ENCODE assay signal across 2 cellular contexts in genomic region chr3:15263926-15264325, GRCh38.
TF ChIP-seq lines count a peak whose summit lies in the region.

No MANE protein-coding gene starts in this region.

TF ChIP-seq in GM23338, 12 proteins besides CTCF, POLR2A, EP300 and RAD21:
- TF ChIP-seq EZH2 (IDR thresholded peaks at IDR 0.05; ENCODE audit: low read depth, unreplicated experiment) (no peak), POLR2AphosphoS5 (IDR thresholded peaks at IDR 0.05; ENCODE audit: low read depth) (no peak), ZNF331 (CRISPR knock-in tag; IDR thresholded peaks at IDR 0.05; ENCODE audit: low read depth) (no peak), NANOG (IDR thresholded peaks at IDR 0.05; ENCODE audit: borderline replicate concordance) (no peak), EZH2phosphoT487 (IDR thresholded peaks at IDR 0.05; ENCODE audit: unreplicated experiment) (no peak), ZNF114 (CRISPR knock-in tag; IDR thresholded peaks at IDR 0.05) (no peak)
- TF ChIP-seq, protein P1, sequence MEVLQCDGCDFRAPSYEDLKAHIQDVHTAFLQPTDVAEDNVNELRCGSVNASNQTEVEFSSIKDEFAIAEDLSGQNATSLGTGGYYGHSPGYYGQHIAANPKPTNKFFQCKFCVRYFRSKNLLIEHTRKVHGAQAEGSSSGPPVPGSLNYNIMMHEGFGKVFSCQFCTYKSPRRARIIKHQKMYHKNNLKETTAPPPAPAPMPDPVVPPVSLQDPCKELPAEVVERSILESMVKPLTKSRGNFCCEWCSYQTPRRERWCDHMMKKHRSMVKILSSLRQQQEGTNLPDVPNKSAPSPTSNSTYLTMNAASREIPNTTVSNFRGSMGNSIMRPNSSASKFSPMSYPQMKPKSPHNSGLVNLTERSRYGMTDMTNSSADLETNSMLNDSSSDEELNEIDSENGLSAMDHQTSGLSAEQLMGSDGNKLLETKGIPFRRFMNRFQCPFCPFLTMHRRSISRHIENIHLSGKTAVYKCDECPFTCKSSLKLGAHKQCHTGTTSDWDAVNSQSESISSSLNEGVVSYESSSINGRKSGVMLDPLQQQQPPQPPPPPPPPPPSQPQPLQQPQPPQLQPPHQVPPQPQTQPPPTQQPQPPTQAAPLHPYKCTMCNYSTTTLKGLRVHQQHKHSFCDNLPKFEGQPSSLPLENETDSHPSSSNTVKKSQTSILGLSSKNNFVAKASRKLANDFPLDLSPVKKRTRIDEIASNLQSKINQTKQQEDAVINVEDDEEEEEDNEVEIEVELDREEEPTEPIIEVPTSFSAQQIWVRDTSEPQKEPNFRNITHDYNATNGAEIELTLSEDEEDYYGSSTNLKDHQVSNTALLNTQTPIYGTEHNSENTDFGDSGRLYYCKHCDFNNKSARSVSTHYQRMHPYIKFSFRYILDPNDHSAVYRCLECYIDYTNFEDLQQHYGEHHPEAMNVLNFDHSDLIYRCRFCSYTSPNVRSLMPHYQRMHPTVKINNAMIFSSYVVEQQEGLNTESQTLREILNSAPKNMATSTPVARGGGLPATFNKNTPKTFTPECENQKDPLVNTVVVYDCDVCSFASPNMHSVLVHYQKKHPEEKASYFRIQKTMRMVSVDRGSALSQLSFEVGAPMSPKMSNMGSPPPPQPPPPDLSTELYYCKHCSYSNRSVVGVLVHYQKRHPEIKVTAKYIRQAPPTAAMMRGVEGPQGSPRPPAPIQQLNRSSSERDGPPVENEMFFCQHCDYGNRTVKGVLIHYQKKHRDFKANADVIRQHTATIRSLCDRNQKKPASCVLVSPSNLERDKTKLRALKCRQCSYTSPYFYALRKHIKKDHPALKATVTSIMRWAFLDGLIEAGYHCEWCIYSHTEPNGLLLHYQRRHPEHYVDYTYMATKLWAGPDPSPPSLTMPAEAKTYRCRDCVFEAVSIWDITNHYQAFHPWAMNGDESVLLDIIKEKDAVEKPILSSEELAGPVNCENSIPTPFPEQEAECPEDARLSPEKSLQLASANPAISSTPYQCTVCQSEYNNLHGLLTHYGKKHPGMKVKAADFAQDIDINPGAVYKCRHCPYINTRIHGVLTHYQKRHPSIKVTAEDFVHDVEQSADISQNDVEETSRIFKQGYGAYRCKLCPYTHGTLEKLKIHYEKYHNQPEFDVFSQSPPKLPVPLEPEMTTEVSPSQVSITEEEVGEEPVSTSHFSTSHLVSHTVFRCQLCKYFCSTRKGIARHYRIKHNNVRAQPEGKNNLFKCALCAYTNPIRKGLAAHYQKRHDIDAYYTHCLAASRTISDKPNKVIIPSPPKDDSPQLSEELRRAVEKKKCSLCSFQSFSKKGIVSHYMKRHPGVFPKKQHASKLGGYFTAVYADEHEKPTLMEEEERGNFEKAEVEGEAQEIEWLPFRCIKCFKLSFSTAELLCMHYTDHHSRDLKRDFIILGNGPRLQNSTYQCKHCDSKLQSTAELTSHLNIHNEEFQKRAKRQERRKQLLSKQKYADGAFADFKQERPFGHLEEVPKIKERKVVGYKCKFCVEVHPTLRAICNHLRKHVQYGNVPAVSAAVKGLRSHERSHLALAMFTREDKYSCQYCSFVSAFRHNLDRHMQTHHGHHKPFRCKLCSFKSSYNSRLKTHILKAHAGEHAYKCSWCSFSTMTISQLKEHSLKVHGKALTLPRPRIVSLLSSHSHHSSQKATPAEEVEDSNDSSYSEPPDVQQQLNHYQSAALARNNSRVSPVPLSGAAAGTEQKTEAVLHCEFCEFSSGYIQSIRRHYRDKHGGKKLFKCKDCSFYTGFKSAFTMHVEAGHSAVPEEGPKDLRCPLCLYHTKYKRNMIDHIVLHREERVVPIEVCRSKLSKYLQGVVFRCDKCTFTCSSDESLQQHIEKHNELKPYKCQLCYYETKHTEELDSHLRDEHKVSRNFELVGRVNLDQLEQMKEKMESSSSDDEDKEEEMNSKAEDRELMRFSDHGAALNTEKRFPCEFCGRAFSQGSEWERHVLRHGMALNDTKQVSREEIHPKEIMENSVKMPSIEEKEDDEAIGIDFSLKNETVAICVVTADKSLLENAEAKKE (CRISPR knock-in tag; IDR thresholded peaks at IDR 0.05), result no peak
- TF ChIP-seq, protein P2, sequence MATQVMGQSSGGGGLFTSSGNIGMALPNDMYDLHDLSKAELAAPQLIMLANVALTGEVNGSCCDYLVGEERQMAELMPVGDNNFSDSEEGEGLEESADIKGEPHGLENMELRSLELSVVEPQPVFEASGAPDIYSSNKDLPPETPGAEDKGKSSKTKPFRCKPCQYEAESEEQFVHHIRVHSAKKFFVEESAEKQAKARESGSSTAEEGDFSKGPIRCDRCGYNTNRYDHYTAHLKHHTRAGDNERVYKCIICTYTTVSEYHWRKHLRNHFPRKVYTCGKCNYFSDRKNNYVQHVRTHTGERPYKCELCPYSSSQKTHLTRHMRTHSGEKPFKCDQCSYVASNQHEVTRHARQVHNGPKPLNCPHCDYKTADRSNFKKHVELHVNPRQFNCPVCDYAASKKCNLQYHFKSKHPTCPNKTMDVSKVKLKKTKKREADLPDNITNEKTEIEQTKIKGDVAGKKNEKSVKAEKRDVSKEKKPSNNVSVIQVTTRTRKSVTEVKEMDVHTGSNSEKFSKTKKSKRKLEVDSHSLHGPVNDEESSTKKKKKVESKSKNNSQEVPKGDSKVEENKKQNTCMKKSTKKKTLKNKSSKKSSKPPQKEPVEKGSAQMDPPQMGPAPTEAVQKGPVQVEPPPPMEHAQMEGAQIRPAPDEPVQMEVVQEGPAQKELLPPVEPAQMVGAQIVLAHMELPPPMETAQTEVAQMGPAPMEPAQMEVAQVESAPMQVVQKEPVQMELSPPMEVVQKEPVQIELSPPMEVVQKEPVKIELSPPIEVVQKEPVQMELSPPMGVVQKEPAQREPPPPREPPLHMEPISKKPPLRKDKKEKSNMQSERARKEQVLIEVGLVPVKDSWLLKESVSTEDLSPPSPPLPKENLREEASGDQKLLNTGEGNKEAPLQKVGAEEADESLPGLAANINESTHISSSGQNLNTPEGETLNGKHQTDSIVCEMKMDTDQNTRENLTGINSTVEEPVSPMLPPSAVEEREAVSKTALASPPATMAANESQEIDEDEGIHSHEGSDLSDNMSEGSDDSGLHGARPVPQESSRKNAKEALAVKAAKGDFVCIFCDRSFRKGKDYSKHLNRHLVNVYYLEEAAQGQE (IDR thresholded peaks at IDR 0.05; ENCODE audit: unreplicated experiment), result no peak

TF ChIP-seq in SK-N-SH, 30 proteins besides CTCF, POLR2A, EP300 and RAD21:
- no peak for TF ChIP-seq TCF12 (IDR thresholded peaks at IDR 0.05)
TF ChIP-seq in SK-N-SH: peak in this region for 0.
